Comparison of ENCODE assay signal across 14 cellular contexts in genomic region chr19:32558607-32559228, GRCh38. TPM values are rescaled to one million over a fixed set of nuclear protein-coding genes. Genes with fewer than 3 reads are reported as not detected.
DNase-seq lines count a peak whose midpoint lies in the region; ATAC-seq and TF ChIP-seq lines count a peak whose summit lies in the region.
"Had no signal": no experiment of that assay in that cellular context is flagged by ENCODE, and none has a peak within 500 bp of the region (broad histone marks: within the 10 kb centered on the region; RNA-seq: fewer than 3 reads in every experiment).

No MANE protein-coding gene starts in this region.

- no peak for ATAC-seq in HG02678 (IDR thresholded peaks at IDR 0.05; ENCODE audit: unreplicated experiment)

- H3K18ac ChIP-seq in H9 (ENCODE audit: insufficient read length, low read depth, low read length) = no peak overlapping the region
- peak overlapping the region; percentile 18 for H3K18ac ChIP-seq in neuronal stem cell (ENCODE audit: low read length)

- DNase-seq in H9 (peak; percentile 55), NCI-H69 (lab: John Stamatoyannopoulos, UW) (peak; percentile 24), endodermal cell (peak; percentile 63), neuronal stem cell (ENCODE audit: low spot score) (no peak), esophagus muscularis mucosa (ENCODE audit: extremely low spot score) (no peak), SIG-M5 (lab: John Stamatoyannopoulos, UW) (no peak)
- DNase-seq: CD8-positive, alpha-beta memory T cell; IMR-90; MV-4-11; NCI-H1417 treated with DMSO at 0.1 percent for 48 hours; NCI-H2081; NCI-H446; SJCRH30 had no signal

- H3K4me3 Mint-ChIP-seq in H9 (no peak overlapping the region; a peak in 1 of 5 replicates), endodermal cell (no peak overlapping the region)
- H3K4me3 Mint-ChIP-seq: CD8-positive, alpha-beta memory T cell had no signal

- TF ChIP-seq CTCF in H9 (conservative IDR thresholded peaks at IDR 0.05) = no peak
- TF ChIP-seq CTCF in endodermal cell (conservative IDR thresholded peaks at IDR 0.05) = no peak
- TF ChIP-seq CTCF in esophagus muscularis mucosa (IDR thresholded peaks at IDR 0.05) = no peak

- H2BK15ac ChIP-seq in H9 (ENCODE audit: low read depth, low read length) (no peak overlapping the region), neuronal stem cell (ENCODE audit: low read length) (no peak overlapping the region)

- peak overlapping the region; percentile 73; the same call in 1 of the 2 replicates for H3K14ac ChIP-seq in H9 (ENCODE audit: insufficient read depth, low read length)
- no peak overlapping the region for H3K14ac ChIP-seq in neuronal stem cell (ENCODE audit: low read length)

- no peak for TF ChIP-seq POLR2A in esophagus muscularis mucosa (IDR thresholded peaks at IDR 0.05; ENCODE audit: low read depth)

- H3K27me3 ChIP-seq in H9 (ENCODE audit: insufficient read depth, low read length) (no peaks in the 10 kb centered on the region), endodermal cell (ENCODE audit: control insufficient read depth, insufficient read depth, low read length, poor library complexity, severe bottlenecking) (no peaks in the 10 kb centered on the region), neuronal stem cell (ENCODE audit: control insufficient read depth in 3 of 3, insufficient read depth in 3 of 3, low read depth in 1 of 3, low read length in 3 of 3) (no peaks in the 10 kb centered on the region), esophagus muscularis mucosa (peaks cover 0 to 16% (median 0%) of the 10 kb centered on the region in 4 donors)
- H3K27me3 ChIP-seq: SJCRH30 had no signal

- H3K79me1 ChIP-seq in H9 (ENCODE audit: insufficient read depth, low read depth, low read length, poor library complexity, severe bottlenecking) (no peaks in the 10 kb centered on the region), neuronal stem cell (ENCODE audit: low read depth, low read length) (no peaks in the 10 kb centered on the region)

- H3K56ac ChIP-seq in H9 (ENCODE audit: insufficient read length, low read depth, low read length) = no peak overlapping the region

- intact Hi-C loops in esophagus muscularis mucosa (cut with DNase I) = no loop called here

- H2BK5ac ChIP-seq in H9 (ENCODE audit: insufficient read length, low read length) (no peak overlapping the region), neuronal stem cell (ENCODE audit: low read length) (no peak overlapping the region)

- H3K9ac ChIP-seq in H9 (ENCODE audit: extremely low read depth, insufficient read length, low read length) = no peak overlapping the region
- H3K9ac ChIP-seq in endodermal cell (ENCODE audit: extremely low read depth, low read length, poor library complexity, severe bottlenecking) = no peak overlapping the region
- no peak overlapping the region for H3K9ac ChIP-seq in neuronal stem cell (ENCODE audit: low read depth, low read length, poor library complexity)

- H2BK12ac ChIP-seq in H9 (ENCODE audit: insufficient read length, low read depth, low read length) (no peak overlapping the region), neuronal stem cell (ENCODE audit: low read length) (no peak overlapping the region)

- H3K27ac Mint-ChIP-seq in H9 (no peak overlapping the region), endodermal cell (no peak overlapping the region)

- no peaks in the 10 kb centered on the region for H3K79me2 ChIP-seq in H9 (ENCODE audit: insufficient read depth, low read length)

- H3K4me3 ChIP-seq in endodermal cell (ENCODE audit: low read length) (no peak overlapping the region), neuronal stem cell (ENCODE audit: low read length in 2 of 2) (no peak overlapping the region), esophagus muscularis mucosa (no peak overlapping the region)
- H3K4me3 ChIP-seq: SJCRH30 had no signal

- H2AFZ ChIP-seq in H9 (ENCODE audit: low read length) = no peak overlapping the region
- no peak overlapping the region for H2AFZ ChIP-seq in neuronal stem cell (ENCODE audit: low read length)

- no peaks in the 10 kb centered on the region for H3K36me3 Mint-ChIP-seq in H9 (ENCODE audit: insufficient read depth in 1 of 3, low read depth in 3 of 3)
- H3K36me3 Mint-ChIP-seq in endodermal cell (ENCODE audit: low read depth) = no peaks in the 10 kb centered on the region
- H3K36me3 Mint-ChIP-seq: CD8-positive, alpha-beta memory T cell had no signal

- H3K4ac ChIP-seq in H9 (ENCODE audit: low read depth, low read length) = no peak overlapping the region
- H3K4ac ChIP-seq in neuronal stem cell (ENCODE audit: low read length) = no peak overlapping the region

- no peaks in the 10 kb centered on the region for H3K27me3 Mint-ChIP-seq in H9 (ENCODE audit: low read depth)
- no peaks in the 10 kb centered on the region for H3K27me3 Mint-ChIP-seq in endodermal cell (ENCODE audit: insufficient read depth)

- H3T11ph ChIP-seq in H9 (ENCODE audit: low read length) = no peak overlapping the region

- H3K23ac ChIP-seq in H9 (ENCODE audit: insufficient read length, low read depth, low read length) = no peak overlapping the region
- H3K23ac ChIP-seq in neuronal stem cell (ENCODE audit: low read depth, low read length, poor library complexity) = no peak overlapping the region

- no peak overlapping the region for H4K5ac ChIP-seq in H9 (ENCODE audit: insufficient read length, low read depth, low read length)

- H3K4me1 Mint-ChIP-seq in H9 (no peaks in the 10 kb centered on the region; a peak in 1 of 4 replicates), endodermal cell (no peaks in the 10 kb centered on the region)
- H3K4me1 Mint-ChIP-seq: CD8-positive, alpha-beta memory T cell had no signal

- H3K23me2 ChIP-seq in H9 (ENCODE audit: insufficient read length, low read depth, low read length, poor library complexity, severe bottlenecking) = no peaks in the 10 kb centered on the region

- H4K91ac ChIP-seq in H9 (ENCODE audit: insufficient read length, low read depth, low read length) = no peak overlapping the region
- H4K91ac ChIP-seq in neuronal stem cell (ENCODE audit: low read depth, low read length, poor library complexity) = no peak overlapping the region

- H3K9me3 Mint-ChIP-seq in H9 (no peaks in the 10 kb centered on the region), endodermal cell (no peaks in the 10 kb centered on the region)
- H3K9me3 Mint-ChIP-seq: CD8-positive, alpha-beta memory T cell had no signal

- H3K27ac ChIP-seq in H9 (ENCODE audit: insufficient read length, low read depth, low read length) (no peak overlapping the region), endodermal cell (ENCODE audit: low read depth, low read length) (no peak overlapping the region), neuronal stem cell (replicated peaks; ENCODE audit: low read length) (no peak overlapping the region), esophagus muscularis mucosa (replicated peaks in 1 of 4) (no peak overlapping the region)
- H3K27ac ChIP-seq: SJCRH30 had no signal

- H3K9me3 ChIP-seq in H9 (ENCODE audit: control insufficient read depth, low read depth, low read length) (no peaks in the 10 kb centered on the region), endodermal cell (ENCODE audit: control insufficient read depth, low read length) (no peaks in the 10 kb centered on the region), neuronal stem cell (replicated peaks in 1 of 2; ENCODE audit: control insufficient read depth in 2 of 2, insufficient read depth in 1 of 2, low read depth in 1 of 2, low read length in 2 of 2) (no peaks in the 10 kb centered on the region), esophagus muscularis mucosa (no peaks in the 10 kb centered on the region)
- H3K9me3 ChIP-seq: SJCRH30 had no signal

- no peak for TF ChIP-seq EP300 in esophagus muscularis mucosa (IDR thresholded peaks at IDR 0.05)

- H2BK20ac ChIP-seq in H9 (ENCODE audit: low read depth, low read length, poor library complexity, severe bottlenecking) = peak overlapping the region; percentile 75

- H3K4me1 ChIP-seq in H9 (ENCODE audit: insufficient read depth, low read length) (no peaks in the 10 kb centered on the region), endodermal cell (ENCODE audit: control insufficient read depth, insufficient read depth, low read length) (no peaks in the 10 kb centered on the region), neuronal stem cell (ENCODE audit: control insufficient read depth in 2 of 2, insufficient read depth in 1 of 2, low read depth in 1 of 2, low read length in 2 of 2) (peaks cover 0 to 2% of the 10 kb centered on the region in 2 donors), esophagus muscularis mucosa (no peaks in the 10 kb centered on the region)
- H3K4me1 ChIP-seq: SJCRH30 had no signal

- no CpG with 5 or more reads among the region's 10 CpGs for WGBS in H9 (ENCODE audit: extremely low coverage, insufficient read length, low lambda C conversion rate)
- WGBS in endodermal cell (ENCODE audit: insufficient coverage in 1 of 2, insufficient read length in 1 of 2), 2 experiments = 79 to 83% methylated on average over 8 to 10 of the region's 10 CpGs
- WGBS in neuronal stem cell (ENCODE audit: extremely low coverage in 2 of 2, insufficient read length in 2 of 2, insufficient replicate concordance in 1 of 2), 2 donors = no CpG with 5 or more reads among the region's 10 CpGs
- 63% methylated on average over 10 of the region's 10 CpGs for WGBS in esophagus muscularis mucosa

- no peak overlapping the region for H3K4me2 ChIP-seq in H9 (ENCODE audit: insufficient read depth, insufficient read length, low read length)
- no peak overlapping the region for H3K4me2 ChIP-seq in neuronal stem cell (ENCODE audit: insufficient read depth, low read length, poor library complexity, severe bottlenecking)

- H3K36me3 ChIP-seq in endodermal cell (ENCODE audit: control insufficient read depth, insufficient read depth, low read length) (no peaks in the 10 kb centered on the region), neuronal stem cell (replicated peaks in 1 of 2; ENCODE audit: control insufficient read depth in 2 of 2, insufficient read depth in 2 of 2, low read length in 2 of 2) (no peaks in the 10 kb centered on the region), esophagus muscularis mucosa (no peaks in the 10 kb centered on the region)
- H3K36me3 ChIP-seq: SJCRH30 had no signal

- H2AK5ac ChIP-seq in H9 (ENCODE audit: insufficient read length, low read length) (no peak overlapping the region), neuronal stem cell (ENCODE audit: low read depth, low read length) (no peak overlapping the region)

- H2BK120ac ChIP-seq in H9 (ENCODE audit: low read depth, low read length, poor library complexity, severe bottlenecking) (no peak overlapping the region), neuronal stem cell (ENCODE audit: low read depth, low read length) (no peak overlapping the region)

- no peaks in the 10 kb centered on the region for H4K20me1 ChIP-seq in H9 (ENCODE audit: control insufficient read depth, insufficient read depth, insufficient read length)

- H4K8ac ChIP-seq in H9 (replicated peaks; ENCODE audit: insufficient read length, low read depth, low read length) (no peak overlapping the region), neuronal stem cell (ENCODE audit: low read depth, low read length) (no peak overlapping the region)

RNA-seq across cellular contexts. Expression of gene PDCD5, which starts 22.3 kb away (rescaled TPM):
- total RNA-seq in H9 (2021) (111 and 118 TPM in 2 replicates), endodermal cell (100 to 1,000 TPM; 100 to 102 TPM), esophagus muscularis mucosa (100 to 1,000 TPM in 3 of 4 donors, 10 to 100 TPM in 1; 98.8 to 132 (median 112) TPM)
- 107 TPM for polyA plus RNA-seq in endodermal cell (2013, experiment 1 of 2)
- polyA plus RNA-seq in endodermal cell (2013, experiment 2 of 2) = 111 TPM
- 251 TPM for polyA plus RNA-seq in neuronal stem cell (2013, experiment 1 of 2)
- polyA plus RNA-seq in neuronal stem cell (2013, experiment 2 of 2) = 256 TPM

Comparison
In these comparisons a context has a peak if more than half of its experiments do, and no peak if none do; other contexts are left out.
1. DNase-seq: peak in H9 (single experiment), NCI-H69 (single experiment) and endodermal cell (single experiment); none in neuronal stem cell (single experiment), esophagus muscularis mucosa (single experiment) and SIG-M5 (single experiment).